In genomic region chr3:33113772-33114621, GRCh38 we compare ENCODE assay signal across 1 cellular context.
TF ChIP-seq lines count a peak whose summit lies in the region.

TSS of gene CRTAP (plus strand) at chr3:33114014. CDS start at chr3:33114078, 64 bp downstream.

TF ChIP-seq in HEK293, 187 proteins besides CTCF, POLR2A, EP300 and RAD21 (continued from another document):
- no peak for TF ChIP-seq ZNF114 (tag by site-specific recombination; IDR thresholded peaks at IDR 0.05)
- TF ChIP-seq ZNF292 (tag by site-specific recombination; IDR thresholded peaks at IDR 0.05; ENCODE audit: borderline replicate concordance, low read depth): no peak
- no peak for TF ChIP-seq ATF2 (tag by site-specific recombination; IDR thresholded peaks at IDR 0.05; ENCODE audit: low read depth)
- TF ChIP-seq ZNF518A (tag by site-specific recombination; conservative IDR thresholded peaks at IDR 0.05; ENCODE audit: low read depth): no peak
- peak; percentile 51 for TF ChIP-seq PATZ1 (tag by site-specific recombination; IDR thresholded peaks at IDR 0.05)
- TF ChIP-seq ZNF202 (tag by site-specific recombination; IDR thresholded peaks at IDR 0.05; ENCODE audit: borderline replicate concordance): no peak
- TF ChIP-seq MZF1 (tag by site-specific recombination; IDR thresholded peaks at IDR 0.05; ENCODE audit: borderline replicate concordance): no peak
- TF ChIP-seq TRIM28 (IDR thresholded peaks at IDR 0.05; ENCODE audit: borderline replicate concordance, low read length): no peak
- peak; percentile 37; the same call in 1 of the 2 replicates for TF ChIP-seq GLIS1 (tag by site-specific recombination; IDR thresholded peaks at IDR 0.05)
- TF ChIP-seq TCF7L2 (IDR thresholded peaks at IDR 0.05; ENCODE audit: borderline replicate concordance, low read depth, low read length): no peak
- TF ChIP-seq ZNF248 (tag by site-specific recombination; IDR thresholded peaks at IDR 0.05): no peak
- TF ChIP-seq ZNF544 (tag by site-specific recombination; IDR thresholded peaks at IDR 0.05): no peak
- no peak for TF ChIP-seq ZFP3 (tag by site-specific recombination; IDR thresholded peaks at IDR 0.05; ENCODE audit: low read depth)
- peak; percentile 48; the same call in 1 of the 2 replicates for TF ChIP-seq KLF8 (tag by site-specific recombination; IDR thresholded peaks at IDR 0.05)
- TF ChIP-seq ZNF354C (tag by site-specific recombination; IDR thresholded peaks at IDR 0.05; ENCODE audit: borderline replicate concordance, low read depth): no peak
- TF ChIP-seq ZNF138 (tag by site-specific recombination; IDR thresholded peaks at IDR 0.05; ENCODE audit: borderline replicate concordance): no peak
- no peak for TF ChIP-seq ZBTB1 (tag by site-specific recombination; IDR thresholded peaks at IDR 0.05)
- TF ChIP-seq ZNF843 (tag by site-specific recombination; IDR thresholded peaks at IDR 0.05): no peak
- no peak for TF ChIP-seq GLI4 (tag by site-specific recombination; IDR thresholded peaks at IDR 0.05)
- 0 out of 2 replicates have a peak, but pooled peaks have one; percentile 18 for TF ChIP-seq ZNF596 (tag by site-specific recombination; IDR thresholded peaks at IDR 0.05)
- TF ChIP-seq ZNF837 (tag by site-specific recombination; IDR thresholded peaks at IDR 0.05): no peak
- TF ChIP-seq HOXC10 (CRISPR knock-in tag; IDR thresholded peaks at IDR 0.05): no peak
- TF ChIP-seq BCL11A (tag by site-specific recombination; IDR thresholded peaks at IDR 0.05; ENCODE audit: low read depth): no peak
- TF ChIP-seq ZNF239 (tag by site-specific recombination; IDR thresholded peaks at IDR 0.05): no peak
- 0 out of 2 replicates have a peak, but pooled peaks have one; percentile 42 for TF ChIP-seq ZNF610 (tag by site-specific recombination; IDR thresholded peaks at IDR 0.05; ENCODE audit: borderline replicate concordance)
- no peak for TF ChIP-seq KLF17 (tag by site-specific recombination; IDR thresholded peaks at IDR 0.05)
- TF ChIP-seq SCRT2 (tag by site-specific recombination; IDR thresholded peaks at IDR 0.05): peak; percentile 85
- TF ChIP-seq HIC1 (tag by site-specific recombination; IDR thresholded peaks at IDR 0.05): no peak
- TF ChIP-seq ZFHX2 (tag by site-specific recombination; conservative IDR thresholded peaks at IDR 0.05): peak; percentile 42; the same call in 1 of the 2 replicates
- TF ChIP-seq ZNF140 (tag by site-specific recombination; IDR thresholded peaks at IDR 0.05): no peak
- TF ChIP-seq ZNF221 (tag by site-specific recombination; IDR thresholded peaks at IDR 0.05; ENCODE audit: borderline replicate concordance): no peak
- peak; percentile 57; the same call in 1 of the 2 replicates for TF ChIP-seq KLF16 (tag by site-specific recombination; IDR thresholded peaks at IDR 0.05)
- no peak for TF ChIP-seq ZNF629 (tag by site-specific recombination; IDR thresholded peaks at IDR 0.05)
- no peak for TF ChIP-seq ZNF747 (tag by site-specific recombination; IDR thresholded peaks at IDR 0.05)
- peak; percentile 86 for TF ChIP-seq IKZF3 (tag by site-specific recombination; IDR thresholded peaks at IDR 0.05)
- no peak for TF ChIP-seq ZNF335 (tag by site-specific recombination; conservative IDR thresholded peaks at IDR 0.05)
- TF ChIP-seq ZNF580 (tag by site-specific recombination; IDR thresholded peaks at IDR 0.05): no peak
- no peak for TF ChIP-seq ZNF792 (tag by site-specific recombination; IDR thresholded peaks at IDR 0.05)
- 0 out of 2 replicates have a peak, but pooled peaks have one; percentile 17 for TF ChIP-seq PBX3 (CRISPR knock-in tag; IDR thresholded peaks at IDR 0.05)
